In the genomic region with DNA sequence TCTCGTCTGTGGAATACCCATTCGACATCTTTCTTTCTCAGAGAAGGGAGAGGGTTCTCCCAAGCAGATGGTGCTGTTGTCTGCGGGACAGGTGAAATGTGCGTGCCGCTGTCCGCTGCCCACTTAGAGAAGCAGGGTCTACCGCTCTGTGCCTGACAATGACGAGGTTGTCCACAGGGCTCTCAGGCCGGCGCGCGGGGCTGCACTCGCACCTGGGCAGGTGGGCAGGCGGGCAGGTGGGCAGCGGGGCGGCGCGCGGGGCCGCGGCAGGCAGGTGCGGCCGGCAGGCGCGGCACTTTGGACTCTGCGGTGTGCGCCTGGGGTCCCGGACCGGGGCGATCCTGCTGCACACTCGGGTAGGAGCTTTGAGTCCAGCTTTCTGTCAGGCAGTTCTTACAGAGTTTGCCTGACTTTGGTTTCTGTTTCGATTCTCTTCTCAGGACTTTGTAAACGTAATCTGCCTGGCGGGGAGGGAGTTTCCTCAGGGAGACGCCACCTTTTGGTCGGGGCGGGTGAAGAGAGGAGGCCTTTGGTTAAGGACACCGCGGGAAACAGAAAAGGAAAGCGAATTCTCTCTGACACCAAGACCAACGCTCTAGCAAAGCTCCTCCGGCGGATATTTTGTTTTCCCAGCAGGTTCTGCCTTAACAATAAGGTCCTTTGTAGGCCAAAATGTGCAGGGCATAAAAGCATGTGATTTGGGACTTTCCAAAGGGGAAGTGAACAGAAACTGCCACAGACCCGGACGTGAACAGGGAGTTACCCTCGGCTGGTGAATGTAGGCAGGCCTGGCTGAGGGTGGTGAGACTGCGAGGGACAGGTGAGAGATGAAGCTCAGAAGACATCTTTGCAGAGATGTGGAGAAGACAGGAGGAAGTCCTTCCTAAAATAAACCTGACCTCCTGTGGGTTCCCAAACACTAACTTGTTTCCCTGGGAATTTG, we compare ENCODE assay signal across 8 cellular contexts. TPM values are rescaled to one million over a fixed set of nuclear protein-coding genes. Genes with fewer than 3 reads are reported as not detected.
DNase-seq lines count a peak whose midpoint lies in the region; ATAC-seq and TF ChIP-seq lines count a peak whose summit lies in the region.

A gene (minus strand): TSS at position 405 of the 943 bp plus-strand sequence. CDS start 377 bp downstream, at position 28.

- no peaks in the 10 kb centered on the region for H3K36me3 ChIP-seq in fibroblast of lung (ENCODE audit: control insufficient read depth, insufficient read depth, low read length)
- no peaks in the 10 kb centered on the region for H3K36me3 ChIP-seq in naive thymus-derived CD4-positive, alpha-beta T cell (ENCODE audit: control insufficient read depth in 2 of 3, insufficient read depth in 3 of 3, low read length in 3 of 3)

- peaks cover 0 to 29% (median 4%) of the 10 kb centered on the region in 5 donors for H3K36me3 Mint-ChIP-seq in naive thymus-derived CD4-positive, alpha-beta T cell

- H3K4me3 Mint-ChIP-seq in naive thymus-derived CD4-positive, alpha-beta T cell, result peak within 1 kb of the TSS; percentile 89 to 100 (median 95)

- peaks cover 0 to 2% (median 0%) of the 10 kb centered on the region in 11 donors for H3K9me3 Mint-ChIP-seq in naive thymus-derived CD4-positive, alpha-beta T cell

- peak within 1 kb of the TSS; percentile 80 for H3K27ac ChIP-seq in RWPE1
- H3K27ac ChIP-seq in fibroblast of lung (ENCODE audit: insufficient read depth, low read length), result peak within 1 kb of the TSS; percentile 59
- peak within 1 kb of the TSS; percentile 85 for H3K27ac ChIP-seq in naive thymus-derived CD4-positive, alpha-beta T cell (ENCODE audit: low read depth, low read length)

- H3K4me2 ChIP-seq in fibroblast of lung (ENCODE audit: extremely low read depth, insufficient read depth, low read length), result peak within 1 kb of the TSS; percentile 98

- no peaks in the 10 kb centered on the region for H3K79me2 ChIP-seq in fibroblast of lung (ENCODE audit: control insufficient read depth, insufficient read depth, low read length)

- peak; percentile 54 for TF ChIP-seq CTCF in RWPE1 (conservative IDR thresholded peaks at IDR 0.05; ENCODE audit: low read depth)
- peak; percentile 50 to 56 for TF ChIP-seq CTCF in fibroblast of lung (conservative IDR thresholded peaks at IDR 0.05 in 1 of 2, IDR thresholded peaks at IDR 0.05 in 1 of 2; ENCODE audit: low read depth in 1 of 2, low read length in 2 of 2)

- no peaks in the 10 kb centered on the region for H3K9me3 ChIP-seq in fibroblast of lung (ENCODE audit: control insufficient read depth, insufficient read depth, low read depth, low read length)
- H3K9me3 ChIP-seq in naive thymus-derived CD4-positive, alpha-beta T cell (ENCODE audit: control insufficient read depth in 2 of 3, low read length in 3 of 3), result no peaks in the 10 kb centered on the region

- peak within 1 kb of the TSS; percentile 76 for H3K9ac ChIP-seq in fibroblast of lung (ENCODE audit: insufficient read depth, low read length)

- H3K4me1 ChIP-seq in fibroblast of lung (ENCODE audit: control insufficient read depth, extremely low read depth, insufficient read depth, low read length), result peaks cover 6% of the 10 kb centered on the region
- peaks cover 22 to 40% of the 10 kb centered on the region in 2 donors for H3K4me1 ChIP-seq in naive thymus-derived CD4-positive, alpha-beta T cell (ENCODE audit: control insufficient read depth in 2 of 2, insufficient read depth in 2 of 2, low read length in 2 of 2)

- POLR2A ChIA-PET in RWPE1 (lab: Yijun Ruan, JAX; ENCODE audit: low non-redundant PET), result no interaction called here
- POLR2A ChIA-PET in naive thymus-derived CD4-positive, alpha-beta T cell (lab: Charles Lee), result interaction anchor here (0.6 to 2.3 kb wide), 9 partner anchors 9 to 307 kb away, joined by 3 to 12 read pairs (median 4); a partner anchor contains a TSS

- intact Hi-C loops in naive thymus-derived CD4-positive, alpha-beta T cell (cut with micrococcal nuclease), result loop anchor here (1.0 to 10.0 kb wide), 14 partner anchors 8 to 1241 kb away; a partner anchor contains a TSS

- peaks cover 43 to 69% (median 62%) of the 10 kb centered on the region in 7 donors for H3K4me1 Mint-ChIP-seq in naive thymus-derived CD4-positive, alpha-beta T cell

- H3K27ac Mint-ChIP-seq in naive thymus-derived CD4-positive, alpha-beta T cell, result peak within 1 kb of the TSS; percentile 97 to 100 (median 99)

- ATAC-seq in GM21390 (IDR thresholded peaks at IDR 0.05; ENCODE audit: unreplicated experiment), result peak; percentile 74
- peak; percentile 93 for ATAC-seq in naive thymus-derived CD4-positive, alpha-beta T cell

- H2AFZ ChIP-seq in fibroblast of lung (ENCODE audit: low read length), result peak within 1 kb of the TSS; percentile 99

- DNase-seq in DMS114 treated with DMSO at 0.1 percent for 48 hours (lab: John Stamatoyannopoulos, UW; ENCODE audit: unreplicated experiment) (peak; percentile 16), HUDEP-2 (lab: John Stamatoyannopoulos, UW; ENCODE audit: unreplicated experiment in 76 of 76) (peak in 73 of 76 experiments; percentile 8 to 87 (median 67)), RWPE1 (ENCODE audit: low spot score) (peak; percentile 89), fibroblast of lung (ENCODE audit: low read depth in 2 of 2) (peak; percentile 89 to 92)
- peak; percentile 33 to 60 for DNase-seq in activated T-helper 1 cell treated with anti-CD3 and anti-CD28 coated beads, Interleukin-2, amount 50 U/mL, for 16 hours (ENCODE audit: low read depth in 1 of 2, low spot score in 1 of 2)
- DNase-seq in naive thymus-derived CD4-positive, alpha-beta T cell, result peak; percentile 60 to 86 (median 73)
- DNase-seq in stimulated activated naive CD4-positive, alpha-beta T cell (lab: John Stamatoyannopoulos, UW), result peak; percentile 64 to 77 (median 74)

- no peaks in the 10 kb centered on the region for H3K27me3 Mint-ChIP-seq in naive thymus-derived CD4-positive, alpha-beta T cell

- CTCF ChIA-PET in RWPE1 (lab: Yijun Ruan, JAX), result interaction anchor here (0.6 to 1.5 kb wide), 3 partner anchors 15 to 1094 kb away, joined by 3 to 5 read pairs (median 4); no protein-coding TSS in a partner anchor
- CTCF ChIA-PET in naive thymus-derived CD4-positive, alpha-beta T cell (lab: Charles Lee), result interaction anchor here (1.1 to 3.9 kb wide), 2 partner anchors 18 to 21 kb away, joined by 3 to 12 read pairs; no protein-coding TSS in a partner anchor

- no peaks in the 10 kb centered on the region for H4K20me1 ChIP-seq in fibroblast of lung (ENCODE audit: control insufficient read depth, extremely low read depth, insufficient read depth, low read length)

- no peaks in the 10 kb centered on the region for H3K27me3 ChIP-seq in fibroblast of lung (ENCODE audit: control insufficient read depth, insufficient read depth, low read length)
- H3K27me3 ChIP-seq in naive thymus-derived CD4-positive, alpha-beta T cell (ENCODE audit: control insufficient read depth in 2 of 2, insufficient read depth in 2 of 2, low read length in 2 of 2), result no peaks in the 10 kb centered on the region

- peak within 1 kb of the TSS; percentile 80 to 89 (median 86) for H3K4me3 ChIP-seq in fibroblast of lung (replicated peaks in 1 of 4; ENCODE audit: control extremely low read depth in 1 of 4, insufficient read depth in 1 of 4, low read depth in 3 of 4, low read length in 4 of 4)
- peak within 1 kb of the TSS; percentile 93 for H3K4me3 ChIP-seq in naive thymus-derived CD4-positive, alpha-beta T cell (ENCODE audit: low read length)

RNA-seq across cellular contexts. Expression of the gene that starts here (rescaled TPM):
- total RNA-seq in fibroblast of lung, result 10.0 and 11.4 TPM in 2 replicates
- polyA plus RNA-seq in fibroblast of lung, result 2.9 and 4.2 TPM in 2 replicates
- 2.2 and 3.9 TPM in 2 replicates for polyA plus RNA-seq in fibroblast of lung (2012)
- polyA minus RNA-seq in fibroblast of lung (ENCODE audit: low replicate concordance), result 1.1 and 3.7 TPM in 2 replicates
- 10 to 100 TPM; 20.6 to 77.9 (median 30.7) TPM for total RNA-seq in naive thymus-derived CD4-positive, alpha-beta T cell
- polyA plus RNA-seq in naive thymus-derived CD4-positive, alpha-beta T cell, result 10 to 100 TPM; 14.5 to 18.4 TPM

Comparison
In these comparisons a context has a peak if more than half of its experiments do, and no peak if none do; other contexts are left out.
1. Peak in every context shown above with its lines: DNase-seq, ATAC-seq, H3K4me3 ChIP-seq and H3K27ac ChIP-seq.
2. DNase-seq: peak in every context shown above with its lines; median percentile 90 in fibroblast of lung; 89 in RWPE1; 74 in stimulated activated naive CD4-positive, alpha-beta T cell; 73 in naive thymus-derived CD4-positive, alpha-beta T cell; 67 in HUDEP-2; 46 in activated T-helper 1 cell treated with anti-CD3 and anti-CD28 coated beads, Interleukin-2, amount 50 U/mL, for 16 hours; 16 in DMS114 treated with DMSO at 0.1 percent for 48 hours.